Comparison of ENCODE assay signal across 10 cellular contexts in genomic region chr4:186948361-186949291, GRCh38.
DNase-seq lines count a peak whose midpoint lies in the region; ATAC-seq and TF ChIP-seq lines count a peak whose summit lies in the region.
"Had no signal": no experiment of that assay in that cellular context is flagged by ENCODE, and none has a peak within 500 bp of the region (broad histone marks: within the 10 kb centered on the region; RNA-seq: fewer than 3 reads in every experiment).

No MANE protein-coding gene starts in this region.

- no peaks in the 10 kb centered on the region for H3K27me3 ChIP-seq in trophoblast cell (ENCODE audit: insufficient read depth, low read length)

- H3K4me3 ChIP-seq in epithelial cell of proximal tubule (ENCODE audit: low read depth, low read length), result no peak overlapping the region
- no peak overlapping the region for H3K4me3 ChIP-seq in trophoblast cell (ENCODE audit: low read depth, low read length)

- peak; percentile 57 for TF ChIP-seq CTCF in epithelial cell of proximal tubule (conservative IDR thresholded peaks at IDR 0.05; ENCODE audit: low read depth, low read length)

- H3K79me2 ChIP-seq in trophoblast cell (ENCODE audit: control insufficient read depth, insufficient read depth, low read length, poor library complexity), result no peaks in the 10 kb centered on the region

- no peak overlapping the region for H3K23ac ChIP-seq in trophoblast cell (ENCODE audit: low read length)

- no peak overlapping the region for H4K91ac ChIP-seq in trophoblast cell (ENCODE audit: low read depth, low read length)

- no peak overlapping the region for H2BK12ac ChIP-seq in trophoblast cell (ENCODE audit: low read length)

- H3K27ac Mint-ChIP-seq in activated T-cell treated with anti-CD3 and anti-CD28 coated beads, Interleukin-2, amount 50 U/mL, for 24 hours, result no peak overlapping the region

- peak overlapping the region; percentile 3 for H2BK5ac ChIP-seq in trophoblast cell (ENCODE audit: low read depth, low read length, poor library complexity)

- H2AK5ac ChIP-seq in trophoblast cell (ENCODE audit: low read length), result no peak overlapping the region

- no peak overlapping the region for H3K4me2 ChIP-seq in trophoblast cell (ENCODE audit: low read length)

- H3K4me1 ChIP-seq in trophoblast cell (ENCODE audit: control insufficient read depth in 1 of 2, insufficient read depth in 2 of 2, low read length in 2 of 2), result peaks cover 0 to 8% of the 10 kb centered on the region in 2 experiments

- H3K9me3 Mint-ChIP-seq in activated T-cell treated with anti-CD3 and anti-CD28 coated beads, Interleukin-2, amount 50 U/mL, for 24 hours, result peaks cover 3% of the 10 kb centered on the region

- no CpG with 5 or more reads among the region's 16 CpGs for WGBS in trophoblast cell (ENCODE audit: extremely low coverage, insufficient coverage, insufficient read length)

- peak overlapping the region; percentile 2 for H2BK120ac ChIP-seq in trophoblast cell (ENCODE audit: insufficient read depth, low read length, poor library complexity)

- no peak overlapping the region for H4K8ac ChIP-seq in trophoblast cell (ENCODE audit: low read depth, low read length)

- no peaks in the 10 kb centered on the region for H3K36me3 Mint-ChIP-seq in activated T-cell treated with anti-CD3 and anti-CD28 coated beads, Interleukin-2, amount 50 U/mL, for 24 hours (ENCODE audit: low read depth)

- no peak overlapping the region for H3K4me3 Mint-ChIP-seq in activated T-cell treated with anti-CD3 and anti-CD28 coated beads, Interleukin-2, amount 50 U/mL, for 24 hours

- no peak overlapping the region for H3K9ac ChIP-seq in trophoblast cell (ENCODE audit: low read length)

- no peaks in the 10 kb centered on the region for H3K4me1 Mint-ChIP-seq in activated T-cell treated with anti-CD3 and anti-CD28 coated beads, Interleukin-2, amount 50 U/mL, for 24 hours (ENCODE audit: low read depth)

- no peak overlapping the region for H3K14ac ChIP-seq in trophoblast cell (ENCODE audit: low read length)

- no peak overlapping the region for H3K18ac ChIP-seq in trophoblast cell (ENCODE audit: low read length)

- H3K27me3 Mint-ChIP-seq in activated T-cell treated with anti-CD3 and anti-CD28 coated beads, Interleukin-2, amount 50 U/mL, for 24 hours, result no peaks in the 10 kb centered on the region

- no peak overlapping the region for H4K12ac ChIP-seq in trophoblast cell (ENCODE audit: low read depth, low read length)

- no peak overlapping the region for H2AFZ ChIP-seq in trophoblast cell (ENCODE audit: insufficient read depth, low read length, poor library complexity)

- H3K4ac ChIP-seq in trophoblast cell (ENCODE audit: low read depth, low read length), result no peak overlapping the region

- no peaks in the 10 kb centered on the region for H3K79me1 ChIP-seq in trophoblast cell (ENCODE audit: low read length)

- H3K9me3 ChIP-seq in trophoblast cell (ENCODE audit: insufficient read depth, low read depth, low read length), result no peaks in the 10 kb centered on the region

- H3K36me3 ChIP-seq in trophoblast cell (ENCODE audit: control insufficient read depth in 1 of 2, insufficient read depth in 2 of 2, low read length in 2 of 2), result no peaks in the 10 kb centered on the region

- peak overlapping the region; percentile 32 for H3K27ac ChIP-seq in trophoblast cell (ENCODE audit: low read depth, low read length)

- no peak for ATAC-seq in esophagus mucosa

- DNase-seq in D341Med (ENCODE audit: low spot score) (peak; percentile 69), NCI-H748 (lab: John Stamatoyannopoulos, UW; ENCODE audit: unreplicated experiment) (peak; percentile 55), epithelial cell of proximal tubule (ENCODE audit: low read depth) (no peak), trophoblast cell (peak; percentile 81 to 87), middle frontal gyrus (ENCODE audit: extremely low spot score, low spot score) (no peak), cerebellar nuclear complex (lab: John Stamatoyannopoulos, UW) (no peak)
- DNase-seq in activated T-cell treated with anti-CD3 and anti-CD28 coated beads, Interleukin-2, amount 50 U/mL, for 24 hours, result no peak
- DNase-seq: midbrain, NCI-H1694 treated with DMSO at 0.1 percent for 48 hours had no signal

Comparison
In these comparisons a context has a peak if more than half of its experiments do, and no peak if none do; other contexts are left out.
1. DNase-seq: peak in D341Med (single experiment), NCI-H748 (single experiment) and trophoblast cell (2 of 2); none in epithelial cell of proximal tubule (single experiment), middle frontal gyrus (single experiment), activated T-cell treated with anti-CD3 and anti-CD28 coated beads, Interleukin-2, amount 50 U/mL, for 24 hours (single experiment) and cerebellar nuclear complex (0 of 2).